In the genomic region with DNA sequence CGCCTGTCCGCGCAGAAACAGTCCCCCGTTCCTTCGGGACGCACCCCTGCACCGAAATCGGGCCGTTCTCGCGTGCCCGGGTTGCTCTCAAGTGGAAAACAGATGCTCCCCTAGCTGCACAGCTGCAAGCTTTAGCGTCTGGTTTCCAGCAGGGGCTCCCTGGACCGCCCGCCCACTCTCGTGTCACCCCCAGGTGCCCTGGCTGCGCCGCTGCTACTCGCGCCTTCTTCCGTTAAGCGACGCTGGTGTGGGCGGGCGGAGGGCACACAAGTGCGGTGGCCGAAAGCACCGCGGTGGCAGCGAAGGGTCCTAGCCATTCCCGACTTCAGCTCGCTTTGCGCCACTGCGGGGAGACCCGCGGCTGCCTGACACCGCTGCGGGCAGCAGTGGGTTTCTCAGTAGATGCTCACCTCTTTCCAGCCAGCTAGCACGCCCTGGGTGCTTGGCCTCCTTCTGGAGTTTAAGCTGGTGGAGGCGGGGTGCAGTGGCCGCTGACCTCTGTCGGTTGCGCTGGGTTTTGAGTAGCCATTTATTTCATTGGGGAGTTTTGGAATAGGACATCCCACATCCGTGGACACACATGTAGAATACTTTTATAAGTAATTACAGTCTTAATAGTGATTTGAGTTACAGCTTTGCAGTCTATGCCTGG, we compare ENCODE assay signal across 8 cellular contexts. TPM values are rescaled to one million over a fixed set of nuclear protein-coding genes. Genes with fewer than 3 reads are reported as not detected.
DNase-seq lines count a peak whose midpoint lies in the region; ATAC-seq, FAIRE-seq and TF ChIP-seq lines count a peak whose summit lies in the region.

No MANE protein-coding gene starts in this region.

- peak overlapping the region; percentile 89 for H2AFZ ChIP-seq in endothelial cell of umbilical vein (ENCODE audit: low read depth, low read length)

- intact Hi-C loops in endothelial cell of umbilical vein (cut with micrococcal nuclease) = loop anchor here (1.0 to 5.0 kb wide), 2 partner anchors 102 to 609 kb away; partner anchors contain the start of genes CNDP2 and PTGR3

- CTCF ChIA-PET in activated CD8-positive, alpha-beta memory T cell treated with anti-CD3 and anti-CD28 coated beads, Interleukin-2, amount 10 ng/mL, durations not matched to agents 7 days and 5 days (lab: Charles Lee) = interaction anchor here (1.1 to 2.3 kb wide), 5 partner anchors 11 to 1801 kb away, joined by 3 to 8 read pairs (median 5); partner anchors contain the start of genes CNDP2 and TSHZ1
- CTCF ChIA-PET in endothelial cell of umbilical vein (lab: Charles Lee) = interaction anchor here (0.6 to 1.3 kb wide), 5 partner anchors 9 to 234 kb away, joined by 3 to 4 read pairs (median 3); no protein-coding TSS in a partner anchor

- no peaks in the 10 kb centered on the region for H3K9me1 ChIP-seq in endothelial cell of umbilical vein (replicated peaks; ENCODE audit: control insufficient read depth, extremely low read depth, insufficient read depth, low read length)

- H3K4me3 ChIP-seq in endothelial cell of umbilical vein (replicated peaks in 1 of 3; ENCODE audit: insufficient read depth in 1 of 3, low read depth in 1 of 3, low read length in 3 of 3) (peak overlapping the region; percentile 62 to 98 (median 88)), muscle layer of duodenum (ENCODE audit: low read depth in 1 of 2, low read length in 2 of 2) (peak overlapping the region; percentile 79 to 88)

- peak overlapping the region; percentile 98 for H3K27ac Mint-ChIP-seq in activated CD8-positive, alpha-beta memory T cell treated with anti-CD3 and anti-CD28 coated beads, Interleukin-2, amount 10 ng/mL, durations not matched to agents 7 days and 5 days

- no peaks in the 10 kb centered on the region for H3K9me3 Mint-ChIP-seq in activated CD8-positive, alpha-beta memory T cell treated with anti-CD3 and anti-CD28 coated beads, Interleukin-2, amount 10 ng/mL, durations not matched to agents 7 days and 5 days (ENCODE audit: low read depth)

- H3K4me1 Mint-ChIP-seq in activated CD8-positive, alpha-beta memory T cell treated with anti-CD3 and anti-CD28 coated beads, Interleukin-2, amount 10 ng/mL, durations not matched to agents 7 days and 5 days = peaks cover 42% of the 10 kb centered on the region

- peak in 1 of 2 donors; percentile 16 for TF ChIP-seq CTCF in endothelial cell of umbilical vein (IDR thresholded peaks at IDR 0.05; ENCODE audit: extremely low read depth in 1 of 2, insufficient read depth in 1 of 2, low read depth in 1 of 2, low read length in 2 of 2)

- H3K27me3 ChIP-seq in endothelial cell of umbilical vein (ENCODE audit: control insufficient read depth in 2 of 2, insufficient read depth in 2 of 2, low read length in 2 of 2) (no peaks in the 10 kb centered on the region), muscle layer of duodenum (ENCODE audit: low read depth, low read length) (no peaks in the 10 kb centered on the region)

- dilution Hi-C loops in endothelial cell of umbilical vein (cut with MboI; ENCODE audit: extremely low pct_ligation_motif_present, low sequenced_read_pairs) = no loop called here

- no peaks in the 10 kb centered on the region for H3K36me3 ChIP-seq in endothelial cell of umbilical vein (ENCODE audit: control insufficient read depth in 2 of 2, extremely low read depth in 1 of 2, insufficient read depth in 2 of 2, low read length in 2 of 2)
- H3K36me3 ChIP-seq in muscle layer of duodenum (ENCODE audit: control insufficient read depth in 1 of 2, insufficient read depth in 2 of 2, low read length in 2 of 2) = no peaks in the 10 kb centered on the region

- peak overlapping the region; percentile 93 for H3K4me3 Mint-ChIP-seq in activated CD8-positive, alpha-beta memory T cell treated with anti-CD3 and anti-CD28 coated beads, Interleukin-2, amount 10 ng/mL, durations not matched to agents 7 days and 5 days

- FAIRE-seq in endothelial cell of umbilical vein (lab: Jason Lieb, UNC) = no peak

- H3K79me2 ChIP-seq in endothelial cell of umbilical vein (ENCODE audit: control insufficient read depth, insufficient read depth, low read length) = peaks cover 44% of the 10 kb centered on the region

- H4K20me1 ChIP-seq in endothelial cell of umbilical vein (replicated peaks; ENCODE audit: control insufficient read depth, extremely low read depth, insufficient read depth, low read length) = no peaks in the 10 kb centered on the region

- DNase-seq in AG20443 (ENCODE audit: low spot score) (peak; percentile 67), NCI-H510A treated with DMSO at 0.1 percent for 48 hours (lab: John Stamatoyannopoulos, UW) (peak; percentile 95), endothelial cell of umbilical vein (ENCODE audit: low read depth, low spot score) (no peak)
- DNase-seq in activated CD8-positive, alpha-beta memory T cell treated with anti-CD3 and anti-CD28 coated beads, Interleukin-2, amount 10 ng/mL, durations not matched to agents 7 days and 5 days = peak; percentile 82
- DNase-seq in stimulated activated CD8-positive, alpha-beta memory T cell treated with anti-CD3 and anti-CD28 coated beads, Interleukin-7, amount 100 ng/mL, for 48 hours (ENCODE audit: extremely low read depth in 1 of 2, low read depth in 1 of 2) = peak; percentile 48 to 77

- H3K4me2 ChIP-seq in endothelial cell of umbilical vein (ENCODE audit: insufficient read depth, low read length) = peak overlapping the region; percentile 85

- H3K36me3 Mint-ChIP-seq in activated CD8-positive, alpha-beta memory T cell treated with anti-CD3 and anti-CD28 coated beads, Interleukin-2, amount 10 ng/mL, durations not matched to agents 7 days and 5 days = peaks cover 25% of the 10 kb centered on the region

- POLR2A ChIA-PET in endothelial cell of umbilical vein (lab: Charles Lee) = no interaction called here

- TF ChIP-seq POLR2A in endothelial cell of umbilical vein (IDR thresholded peaks at IDR 0.05; ENCODE audit: low read depth, low read length) = no peak

- H3K4me1 ChIP-seq in endothelial cell of umbilical vein (ENCODE audit: control insufficient read depth, extremely low read depth, insufficient read depth, low read length) (peaks cover 15% of the 10 kb centered on the region), muscle layer of duodenum (ENCODE audit: control insufficient read depth in 1 of 2, insufficient read depth in 2 of 2, low read length in 2 of 2) (peaks cover 20% of the 10 kb centered on the region in 2 donors)

- BruUV-seq in endothelial cell of umbilical vein (replicated peaks; lab: Mats Ljungman, UMichigan) = no TSS peak

- H3K27ac ChIP-seq in endothelial cell of umbilical vein (ENCODE audit: insufficient read depth, low read depth, low read length) = peak overlapping the region; percentile 14
- peak overlapping the region; percentile 99 for H3K27ac ChIP-seq in muscle layer of duodenum (ENCODE audit: low read length)

- peak overlapping the region; percentile 100 for H3K9ac ChIP-seq in endothelial cell of umbilical vein (replicated peaks; ENCODE audit: extremely low read depth, insufficient read depth, low read length)

- H3K9me3 ChIP-seq in endothelial cell of umbilical vein (replicated peaks; ENCODE audit: control insufficient read depth, insufficient read depth, low read length) (no peaks in the 10 kb centered on the region), muscle layer of duodenum (ENCODE audit: control insufficient read depth in 1 of 2, low read length in 2 of 2) (no peaks in the 10 kb centered on the region)

- ATAC-seq in GM18870 (IDR thresholded peaks at IDR 0.05; ENCODE audit: unreplicated experiment) (peak; percentile 49), HG03103 (IDR thresholded peaks at IDR 0.05; ENCODE audit: low read depth, unreplicated experiment) (peak; percentile 49)
- peak; percentile 64 for ATAC-seq in activated CD8-positive, alpha-beta memory T cell treated with anti-CD3 and anti-CD28 coated beads, Interleukin-2, amount 10 ng/mL, durations not matched to agents 7 days and 5 days

- no peaks in the 10 kb centered on the region for H3K27me3 Mint-ChIP-seq in activated CD8-positive, alpha-beta memory T cell treated with anti-CD3 and anti-CD28 coated beads, Interleukin-2, amount 10 ng/mL, durations not matched to agents 7 days and 5 days

TF ChIP-seq in endothelial cell of umbilical vein, 7 proteins besides CTCF, POLR2A, EP300 and RAD21:
- TF ChIP-seq GATA2 (IDR thresholded peaks at IDR 0.05; ENCODE audit: insufficient read depth, insufficient read length, low read depth, low read length) = no peak

RNA-seq across cellular contexts. Expression of gene ZNF407, which starts 0.8 kb away (rescaled TPM):
- 10 to 100 TPM; 12.9 to 16.6 TPM for total RNA-seq in activated CD8-positive, alpha-beta memory T cell treated with anti-CD3 and anti-CD28 coated beads, Interleukin-2, amount 10 ng/mL, durations not matched to agents 7 days and 5 days
- total RNA-seq in endothelial cell of umbilical vein = 17.3 and 20.1 TPM in 2 replicates
- polyA plus RNA-seq in endothelial cell of umbilical vein = 3.7 and 3.8 TPM in 2 replicates
- polyA plus RNA-seq in endothelial cell of umbilical vein (2011; cell fraction: cytosol; rRNA removed) = 3.5 TPM in 2 replicates
- polyA plus RNA-seq in endothelial cell of umbilical vein (2011; cell fraction: nucleus; rRNA removed) = 16.2 and 16.7 TPM in 2 replicates
- 4.7 and 5.1 TPM in 2 replicates for polyA plus RNA-seq in endothelial cell of umbilical vein (2012)
- polyA minus RNA-seq in endothelial cell of umbilical vein = 29.1 and 35.4 TPM in 2 replicates
- polyA minus RNA-seq in endothelial cell of umbilical vein (2011; cell fraction: cytosol; rRNA and poly(A)+ RNA removed) = 10.7 TPM
- polyA minus RNA-seq in endothelial cell of umbilical vein (2011; cell fraction: nucleus; rRNA and poly(A)+ RNA removed) = 118 and 125 TPM in 2 replicates
